Comparison of ENCODE assay signal across 11 cellular contexts in genomic region chr1:183604811-183605210, GRCh38.
A peak's percentile ranks its signal among the peaks of the same experiment; 100 is the strongest.
DNase-seq lines count a peak whose midpoint lies in the region; ATAC-seq and TF ChIP-seq lines count a peak whose summit lies in the region.
"Had no signal": no experiment of that assay in that cellular context is flagged by ENCODE, and none has a peak within 500 bp of the region (broad histone marks: within the 10 kb centered on the region; RNA-seq: fewer than 3 reads in every experiment).

No MANE protein-coding gene starts in this region.

- ATAC-seq in GM21825 (IDR thresholded peaks at IDR 0.05; ENCODE audit: unreplicated experiment) (peak; percentile 22), HG03439 (IDR thresholded peaks at IDR 0.05; ENCODE audit: unreplicated experiment) (no peak)
- ATAC-seq: Panc1 had no signal

- TF ChIP-seq CTCF in GM12865 (IDR thresholded peaks at IDR 0.05; ENCODE audit: insufficient read depth, low read depth, low read length, missing control alignments) (no peak), NB4 (IDR thresholded peaks at IDR 0.05; ENCODE audit: low read depth, low read length) (no peak)

- DNase-seq in GM12865 (ENCODE audit: low read depth) (peak; percentile 79), NB4 (ENCODE audit: low read depth) (no peak), medulla oblongata (ENCODE audit: extremely low spot score) (peak; percentile 39), NCI-H526 (lab: John Stamatoyannopoulos, UW) (no peak), T-helper 9 cell (no peak), DMS79 treated with DMSO at 0.1 percent for 48 hours (lab: John Stamatoyannopoulos, UW) (no peak)
- DNase-seq: dermis blood vessel endothelial cell had no signal

- TF ChIP-seq POLR2A in NB4 (IDR thresholded peaks at IDR 0.05; ENCODE audit: extremely low read depth, insufficient read length) = no peak

- H3K4me3 ChIP-seq in GM12865 (ENCODE audit: low read depth, low read length) = peak overlapping the region; percentile 46
- peak overlapping the region; percentile 32 for H3K4me3 ChIP-seq in NB4 (ENCODE audit: low read depth, low read length)
- H3K4me3 ChIP-seq: smooth muscle cell had no signal

Comparison
In these comparisons a context has a peak if more than half of its experiments do, and no peak if none do; other contexts are left out.
1. DNase-seq: peak in GM12865 (single experiment) and medulla oblongata (single experiment); none in NB4 (single experiment), NCI-H526 (0 of 2), T-helper 9 cell (single experiment) and DMS79 treated with DMSO at 0.1 percent for 48 hours (single experiment).